1 cellular context compared by ENCODE assay signal in the genomic region with DNA sequence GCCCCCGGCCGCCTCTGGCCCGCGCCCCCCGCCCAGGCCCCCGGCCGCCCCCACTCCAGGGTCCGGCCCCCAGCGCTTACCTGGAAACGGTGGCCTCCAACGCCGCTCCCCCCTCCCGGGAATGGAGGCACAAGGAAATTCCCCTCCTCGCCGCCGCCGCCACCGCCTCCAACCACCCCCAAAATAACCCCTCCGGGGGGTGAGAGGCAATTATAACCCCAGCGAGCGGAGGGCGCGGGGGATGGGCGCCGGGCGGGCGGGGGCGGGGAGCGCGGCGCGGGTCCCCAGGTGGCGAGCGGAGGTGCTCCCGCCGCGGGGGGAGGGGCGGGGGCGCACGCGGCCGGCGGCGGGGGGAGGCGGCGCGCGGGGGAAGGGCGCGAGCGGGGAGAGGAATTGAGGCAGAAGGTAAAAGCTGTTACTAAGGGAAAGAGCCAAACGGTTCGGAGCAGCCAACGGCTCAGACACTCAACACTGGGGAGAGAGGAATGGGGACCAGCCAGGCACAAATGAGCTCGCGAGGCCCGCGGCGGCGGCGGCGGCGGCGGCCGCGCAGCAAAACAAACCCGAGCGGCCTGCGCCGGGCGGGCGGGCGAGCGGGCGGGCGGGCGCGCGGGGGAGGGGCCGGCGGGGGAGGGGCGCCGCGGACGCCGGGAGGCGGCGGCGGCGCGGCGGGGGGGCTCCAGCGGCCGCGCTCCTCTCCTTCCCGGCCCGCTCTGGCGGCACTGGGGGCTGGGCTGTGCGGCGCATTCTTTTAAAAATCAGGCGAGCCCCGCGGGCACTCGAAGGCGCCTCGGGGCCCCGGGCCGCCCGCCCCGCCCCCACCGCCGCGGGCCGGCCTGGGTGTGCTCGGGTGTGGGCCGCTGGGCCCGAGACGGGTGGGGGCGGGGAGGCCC.
TF ChIP-seq lines count a peak whose summit lies in the region.

Gene TBL1XR1, minus strand, starts transcription at position 442 of the 893 bp plus-strand sequence. CDS start 132,505 bp downstream, outside the sequence.

TF ChIP-seq in K562, 482 proteins besides CTCF, POLR2A, EP300 and RAD21 (continued from another document and continues in another):
- TF ChIP-seq, protein P1, sequence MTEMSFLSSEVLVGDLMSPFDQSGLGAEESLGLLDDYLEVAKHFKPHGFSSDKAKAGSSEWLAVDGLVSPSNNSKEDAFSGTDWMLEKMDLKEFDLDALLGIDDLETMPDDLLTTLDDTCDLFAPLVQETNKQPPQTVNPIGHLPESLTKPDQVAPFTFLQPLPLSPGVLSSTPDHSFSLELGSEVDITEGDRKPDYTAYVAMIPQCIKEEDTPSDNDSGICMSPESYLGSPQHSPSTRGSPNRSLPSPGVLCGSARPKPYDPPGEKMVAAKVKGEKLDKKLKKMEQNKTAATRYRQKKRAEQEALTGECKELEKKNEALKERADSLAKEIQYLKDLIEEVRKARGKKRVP (CRISPR knock-in tag; IDR thresholded peaks at IDR 0.05) = no peak
- TF ChIP-seq GTF2E2 (tag; IDR thresholded peaks at IDR 0.05) (0 out of 2 replicates have a peak, but pooled peaks have one; percentile 24), RNF2 (IDR thresholded peaks at IDR 0.05) (peak; percentile 95), JUNB (CRISPR knock-in tag; conservative IDR thresholded peaks at IDR 0.05) (no peak), FOXK1 (CRISPR knock-in tag; IDR thresholded peaks at IDR 0.05; ENCODE audit: borderline replicate concordance) (no peak), UBTF (IDR thresholded peaks at IDR 0.05; ENCODE audit: borderline replicate concordance in 1 of 2, low read depth in 2 of 2, low read length in 2 of 2) (peak in 1 of 2 experiments; percentile 42; a peak in 1 of 4 replicates), TAF1 (IDR thresholded peaks at IDR 0.05; ENCODE audit: control insufficient read depth, extremely low read depth, insufficient read depth, low read length, severe bottlenecking) (peak; percentile 61), ETV6 (IDR thresholded peaks at IDR 0.05; ENCODE audit: borderline replicate concordance in 1 of 2, low read depth in 2 of 2, low read length in 1 of 2) (0 out of 4 replicates have a peak, but pooled peaks of 1 of the 2 experiments have one; percentile 34), ETV6 (CRISPR knock-in tag; IDR thresholded peaks at IDR 0.05; ENCODE audit: borderline replicate concordance) (no peak), ZNF511 (CRISPR knock-in tag; IDR thresholded peaks at IDR 0.05) (no peak), GTF2A2 (tag; IDR thresholded peaks at IDR 0.05) (no peak), ETV5 (CRISPR knock-in tag; IDR thresholded peaks at IDR 0.05; ENCODE audit: low read depth) (no peak), ZBTB9 (CRISPR knock-in tag; IDR thresholded peaks at IDR 0.05) (no peak), TRIM24 (IDR thresholded peaks at IDR 0.05) (no peak), ILF3 (IDR thresholded peaks at IDR 0.05; ENCODE audit: borderline replicate concordance) (no peak), KLF6 (CRISPR knock-in tag; IDR thresholded peaks at IDR 0.05; ENCODE audit: borderline replicate concordance) (no peak), HDAC8 (tag; IDR thresholded peaks at IDR 0.05) (no peak), EP400 (IDR thresholded peaks at IDR 0.05) (no peak), ELF2 (CRISPR knock-in tag; IDR thresholded peaks at IDR 0.05) (no peak), CHCHD3 (CRISPR knock-in tag; IDR thresholded peaks at IDR 0.05) (no peak), ZNF592 (IDR thresholded peaks at IDR 0.05) (no peak), RFX7 (CRISPR knock-in tag; IDR thresholded peaks at IDR 0.05) (no peak), ZZZ3 (IDR thresholded peaks at IDR 0.05) (no peak), ZNF57 (CRISPR knock-in tag; IDR thresholded peaks at IDR 0.05) (no peak), NCOA2 (IDR thresholded peaks at IDR 0.05; ENCODE audit: partially characterized antibody in 2 of 2) (no peak), ZNF316 (IDR thresholded peaks at IDR 0.05) (no peak), BDP1 (IDR thresholded peaks at IDR 0.05; ENCODE audit: insufficient read depth, insufficient read length) (no peak), SMARCE1 (IDR thresholded peaks at IDR 0.05) (no peak), SIN3A (IDR thresholded peaks at IDR 0.05; ENCODE audit: borderline replicate concordance in 2 of 2, control insufficient read depth in 1 of 2, low read depth in 2 of 2, low read length in 2 of 2) (no peak), BRCA1 (IDR thresholded peaks at IDR 0.05) (no peak), BRCA1 (CRISPR knock-in tag; IDR thresholded peaks at IDR 0.05) (no peak), ESRRA (IDR thresholded peaks at IDR 0.05; ENCODE audit: borderline replicate concordance, low read depth) (no peak)
- TF ChIP-seq, protein P2, sequence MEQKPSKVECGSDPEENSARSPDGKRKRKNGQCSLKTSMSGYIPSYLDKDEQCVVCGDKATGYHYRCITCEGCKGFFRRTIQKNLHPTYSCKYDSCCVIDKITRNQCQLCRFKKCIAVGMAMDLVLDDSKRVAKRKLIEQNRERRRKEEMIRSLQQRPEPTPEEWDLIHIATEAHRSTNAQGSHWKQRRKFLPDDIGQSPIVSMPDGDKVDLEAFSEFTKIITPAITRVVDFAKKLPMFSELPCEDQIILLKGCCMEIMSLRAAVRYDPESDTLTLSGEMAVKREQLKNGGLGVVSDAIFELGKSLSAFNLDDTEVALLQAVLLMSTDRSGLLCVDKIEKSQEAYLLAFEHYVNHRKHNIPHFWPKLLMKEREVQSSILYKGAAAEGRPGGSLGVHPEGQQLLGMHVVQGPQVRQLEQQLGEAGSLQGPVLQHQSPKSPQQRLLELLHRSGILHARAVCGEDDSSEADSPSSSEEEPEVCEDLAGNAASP (IDR thresholded peaks at IDR 0.05) = no peak
- TF ChIP-seq, protein P3, sequence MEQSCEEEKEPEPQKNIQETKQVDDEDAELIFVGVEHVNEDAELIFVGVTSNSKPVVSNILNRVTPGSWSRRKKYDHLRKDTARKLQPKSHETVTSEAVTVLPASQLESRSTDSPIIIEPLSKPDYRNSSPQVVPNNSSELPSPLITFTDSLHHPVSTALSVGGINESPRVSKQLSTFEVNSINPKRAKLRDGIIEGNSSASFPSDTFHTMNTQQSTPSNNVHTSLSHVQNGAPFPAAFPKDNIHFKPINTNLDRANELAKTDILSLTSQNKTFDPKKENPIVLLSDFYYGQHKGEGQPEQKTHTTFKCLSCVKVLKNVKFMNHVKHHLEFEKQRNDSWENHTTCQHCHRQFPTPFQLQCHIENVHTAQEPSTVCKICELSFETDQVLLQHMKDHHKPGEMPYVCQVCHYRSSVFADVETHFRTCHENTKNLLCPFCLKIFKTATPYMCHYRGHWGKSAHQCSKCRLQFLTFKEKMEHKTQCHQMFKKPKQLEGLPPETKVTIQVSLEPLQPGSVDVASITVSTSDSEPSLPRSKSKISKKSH (CRISPR knock-in tag; IDR thresholded peaks at IDR 0.05) = no peak
- TF ChIP-seq, protein P4, sequence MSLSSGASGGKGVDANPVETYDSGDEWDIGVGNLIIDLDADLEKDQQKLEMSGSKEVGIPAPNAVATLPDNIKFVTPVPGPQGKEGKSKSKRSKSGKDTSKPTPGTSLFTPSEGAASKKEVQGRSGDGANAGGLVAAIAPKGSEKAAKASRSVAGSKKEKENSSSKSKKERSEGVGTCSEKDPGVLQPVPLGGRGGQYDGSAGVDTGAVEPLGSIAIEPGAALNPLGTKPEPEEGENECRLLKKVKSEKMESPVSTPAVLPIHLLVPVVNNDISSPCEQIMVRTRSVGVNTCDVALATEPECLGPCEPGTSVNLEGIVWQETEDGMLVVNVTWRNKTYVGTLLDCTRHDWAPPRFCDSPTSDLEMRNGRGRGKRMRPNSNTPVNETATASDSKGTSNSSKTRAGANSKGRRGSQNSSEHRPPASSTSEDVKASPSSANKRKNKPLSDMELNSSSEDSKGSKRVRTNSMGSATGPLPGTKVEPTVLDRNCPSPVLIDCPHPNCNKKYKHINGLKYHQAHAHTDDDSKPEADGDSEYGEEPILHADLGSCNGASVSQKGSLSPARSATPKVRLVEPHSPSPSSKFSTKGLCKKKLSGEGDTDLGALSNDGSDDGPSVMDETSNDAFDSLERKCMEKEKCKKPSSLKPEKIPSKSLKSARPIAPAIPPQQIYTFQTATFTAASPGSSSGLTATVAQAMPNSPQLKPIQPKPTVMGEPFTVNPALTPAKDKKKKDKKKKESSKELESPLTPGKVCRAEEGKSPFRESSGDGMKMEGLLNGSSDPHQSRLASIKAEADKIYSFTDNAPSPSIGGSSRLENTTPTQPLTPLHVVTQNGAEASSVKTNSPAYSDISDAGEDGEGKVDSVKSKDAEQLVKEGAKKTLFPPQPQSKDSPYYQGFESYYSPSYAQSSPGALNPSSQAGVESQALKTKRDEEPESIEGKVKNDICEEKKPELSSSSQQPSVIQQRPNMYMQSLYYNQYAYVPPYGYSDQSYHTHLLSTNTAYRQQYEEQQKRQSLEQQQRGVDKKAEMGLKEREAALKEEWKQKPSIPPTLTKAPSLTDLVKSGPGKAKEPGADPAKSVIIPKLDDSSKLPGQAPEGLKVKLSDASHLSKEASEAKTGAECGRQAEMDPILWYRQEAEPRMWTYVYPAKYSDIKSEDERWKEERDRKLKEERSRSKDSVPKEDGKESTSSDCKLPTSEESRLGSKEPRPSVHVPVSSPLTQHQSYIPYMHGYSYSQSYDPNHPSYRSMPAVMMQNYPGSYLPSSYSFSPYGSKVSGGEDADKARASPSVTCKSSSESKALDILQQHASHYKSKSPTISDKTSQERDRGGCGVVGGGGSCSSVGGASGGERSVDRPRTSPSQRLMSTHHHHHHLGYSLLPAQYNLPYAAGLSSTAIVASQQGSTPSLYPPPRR (CRISPR knock-in tag; IDR thresholded peaks at IDR 0.05; ENCODE audit: borderline replicate concordance) = no peak
- TF ChIP-seq, protein P5, sequence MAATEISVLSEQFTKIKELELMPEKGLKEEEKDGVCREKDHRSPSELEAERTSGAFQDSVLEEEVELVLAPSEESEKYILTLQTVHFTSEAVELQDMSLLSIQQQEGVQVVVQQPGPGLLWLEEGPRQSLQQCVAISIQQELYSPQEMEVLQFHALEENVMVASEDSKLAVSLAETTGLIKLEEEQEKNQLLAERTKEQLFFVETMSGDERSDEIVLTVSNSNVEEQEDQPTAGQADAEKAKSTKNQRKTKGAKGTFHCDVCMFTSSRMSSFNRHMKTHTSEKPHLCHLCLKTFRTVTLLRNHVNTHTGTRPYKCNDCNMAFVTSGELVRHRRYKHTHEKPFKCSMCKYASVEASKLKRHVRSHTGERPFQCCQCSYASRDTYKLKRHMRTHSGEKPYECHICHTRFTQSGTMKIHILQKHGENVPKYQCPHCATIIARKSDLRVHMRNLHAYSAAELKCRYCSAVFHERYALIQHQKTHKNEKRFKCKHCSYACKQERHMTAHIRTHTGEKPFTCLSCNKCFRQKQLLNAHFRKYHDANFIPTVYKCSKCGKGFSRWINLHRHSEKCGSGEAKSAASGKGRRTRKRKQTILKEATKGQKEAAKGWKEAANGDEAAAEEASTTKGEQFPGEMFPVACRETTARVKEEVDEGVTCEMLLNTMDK (IDR thresholded peaks at IDR 0.05; ENCODE audit: borderline replicate concordance, insufficient read depth, low read depth, low read length, poor library complexity, severe bottlenecking) = no peak
